Comparison of ENCODE assay signal across 20 cellular contexts in genomic region chr11:89220684-89221339, GRCh38. TPM values are rescaled to one million over a fixed set of nuclear protein-coding genes. Genes with fewer than 3 reads are reported as not detected.
"Had no signal": no experiment of that assay in that cellular context is flagged by ENCODE, and none has a peak within 500 bp of the region (broad histone marks: within the 10 kb centered on the region; RNA-seq: fewer than 3 reads in every experiment).

No MANE protein-coding gene starts in this region.

- H3K9me3 ChIP-seq: breast epithelium, left ventricle myocardium inferior, tibial nerve had no signal

- DNase-seq: activated CD4-positive, alpha-beta T cell treated with anti-CD3 and anti-CD28 coated beads for 4 hours; activated CD8-positive, alpha-beta memory T cell treated with anti-CD3 and anti-CD28 coated beads, Interleukin-2, amount 50 U/mL, for 48 hours; activated CD8-positive, alpha-beta T cell treated with anti-CD3 and anti-CD28 coated beads for 36 hours; aorta; dorsolateral prefrontal cortex; islet precursor cell; left ventricle myocardium inferior; natural killer cell; right cardiac atrium had no signal

- H3K27me3 Mint-ChIP-seq: activated CD8-positive, alpha-beta T cell treated with anti-CD3 and anti-CD28 coated beads for 36 hours; memory B cell had no signal

- H3K27me3 ChIP-seq: breast epithelium, dorsolateral prefrontal cortex, tibial nerve had no signal

- ATAC-seq: activated CD8-positive, alpha-beta T cell treated with anti-CD3 and anti-CD28 coated beads for 36 hours; esophagus mucosa; natural killer cell; right cardiac atrium; stimulated activated effector memory CD8-positive, alpha-beta T cell treated with anti-CD3 and anti-CD28 coated beads, Interleukin-12 subunit alpha, Interleukin-12 subunit beta, amount 100 ng/mL, for 72 hours had no signal

- H3K4me3 Mint-ChIP-seq: activated CD8-positive, alpha-beta T cell treated with anti-CD3 and anti-CD28 coated beads for 36 hours; memory B cell; natural killer cell; stimulated activated effector memory CD8-positive, alpha-beta T cell treated with anti-CD3 and anti-CD28 coated beads, Interleukin-12 subunit alpha, Interleukin-12 subunit beta, amount 100 ng/mL, for 72 hours had no signal

- H3K36me3 ChIP-seq: breast epithelium, left ventricle myocardium inferior, tibial nerve had no signal

- H3K4me3 ChIP-seq: breast epithelium, dorsolateral prefrontal cortex, left ventricle myocardium inferior, smooth muscle cell, tibial nerve had no signal

- H3K9me3 Mint-ChIP-seq: activated CD8-positive, alpha-beta T cell treated with anti-CD3 and anti-CD28 coated beads for 36 hours; memory B cell had no signal

- H3K27ac ChIP-seq: breast epithelium, dorsolateral prefrontal cortex, left ventricle myocardium inferior, tibial nerve, VCaP had no signal

- H3K4me1 Mint-ChIP-seq: memory B cell; natural killer cell; stimulated activated effector memory CD8-positive, alpha-beta T cell treated with anti-CD3 and anti-CD28 coated beads, Interleukin-12 subunit alpha, Interleukin-12 subunit beta, amount 100 ng/mL, for 72 hours had no signal

- H3K4me1 ChIP-seq: breast epithelium, left ventricle myocardium inferior, tibial nerve had no signal

- H3K36me3 Mint-ChIP-seq: memory B cell; natural killer cell; stimulated activated effector memory CD8-positive, alpha-beta T cell treated with anti-CD3 and anti-CD28 coated beads, Interleukin-12 subunit alpha, Interleukin-12 subunit beta, amount 100 ng/mL, for 72 hours had no signal

- H3K27ac Mint-ChIP-seq: activated CD8-positive, alpha-beta T cell treated with anti-CD3 and anti-CD28 coated beads for 36 hours; memory B cell; natural killer cell; stimulated activated effector memory CD8-positive, alpha-beta T cell treated with anti-CD3 and anti-CD28 coated beads, Interleukin-12 subunit alpha, Interleukin-12 subunit beta, amount 100 ng/mL, for 72 hours had no signal

RNA-seq across cellular contexts. Expression of gene TYR, which starts 43.1 kb away (rescaled TPM):
- total RNA-seq: activated CD8-positive, alpha-beta T cell treated with anti-CD3 and anti-CD28 coated beads for 36 hours; aorta; breast epithelium; chondrocyte; esophagus mucosa; glomerular endothelial cell; left ventricle myocardium inferior; mucosa of gallbladder; natural killer cell; posterior vena cava; right cardiac atrium; smooth muscle cell; tibial nerve had no signal
